In genomic region chr15:90860942-90861675, GRCh38 we compare ENCODE assay signal across 15 cellular contexts. TPM values are rescaled to one million over a fixed set of nuclear protein-coding genes. Genes with fewer than 3 reads are reported as not detected.
DNase-seq lines count a peak whose midpoint lies in the region; ATAC-seq, FAIRE-seq and TF ChIP-seq lines count a peak whose summit lies in the region.
"Had no signal": no experiment of that assay in that cellular context is flagged by ENCODE, and none has a peak within 500 bp of the region (broad histone marks: within the 10 kb centered on the region; RNA-seq: fewer than 3 reads in every experiment).

No MANE protein-coding gene starts in this region.

- peak; percentile 71 for DNase-seq in HuH-7 (ENCODE audit: low spot score)
- peak; percentile 91 for DNase-seq in NCI-H510A treated with DMSO at 0.1 percent for 48 hours (lab: John Stamatoyannopoulos, UW)
- no peak for DNase-seq in breast epithelium (ENCODE audit: low spot score in 2 of 2)
- DNase-seq in DMS114 treated with DMSO at 0.1 percent for 48 hours (lab: John Stamatoyannopoulos, UW; ENCODE audit: unreplicated experiment), result no peak
- no peak for DNase-seq in small intestine
- DNase-seq in D721Med (ENCODE audit: insufficient read length, low spot score), result no peak
- DNase-seq: brain microvascular endothelial cell, Kasumi-1, testis had no signal

- H3K36me3 ChIP-seq in breast epithelium (no peaks in the 10 kb centered on the region), small intestine (ENCODE audit: control insufficient read depth in 2 of 2, insufficient read depth in 2 of 2, low read length in 2 of 2) (no peaks in the 10 kb centered on the region)
- H3K36me3 ChIP-seq: brain microvascular endothelial cell, HAP-1, right atrium auricular region had no signal

- TF ChIP-seq CTCF in 22Rv1 (IDR thresholded peaks at IDR 0.05) (no peak), breast epithelium (IDR thresholded peaks at IDR 0.05) (no peak), D721Med (IDR thresholded peaks at IDR 0.05; ENCODE audit: insufficient read depth, missing control alignments) (no peak)

- H3K27me3 ChIP-seq in breast epithelium, result no peaks in the 10 kb centered on the region
- no peaks in the 10 kb centered on the region for H3K27me3 ChIP-seq in small intestine (ENCODE audit: control insufficient read depth in 2 of 2, insufficient read depth in 2 of 2, low read length in 2 of 2)
- H3K27me3 ChIP-seq: brain microvascular endothelial cell, right atrium auricular region, testis had no signal

- no peak overlapping the region for H3K4me3 ChIP-seq in breast epithelium
- H3K4me3 ChIP-seq in small intestine (ENCODE audit: low read depth in 1 of 2, low read length in 2 of 2), result no peak overlapping the region
- H3K4me3 ChIP-seq: HAP-1, right atrium auricular region, testis had no signal

- no peaks in the 10 kb centered on the region for H3K9me3 ChIP-seq in breast epithelium
- H3K9me3 ChIP-seq in small intestine (ENCODE audit: control insufficient read depth, low read depth), result no peaks in the 10 kb centered on the region
- H3K9me3 ChIP-seq: HAP-1, right atrium auricular region, testis had no signal

- peak overlapping the region; percentile 86 for H3K27ac ChIP-seq in 22Rv1
- H3K27ac ChIP-seq in breast epithelium, result peak overlapping the region; percentile 34 to 62
- H3K27ac ChIP-seq in small intestine (ENCODE audit: low read depth in 1 of 2, low read length in 1 of 2), result no peak overlapping the region
- H3K27ac ChIP-seq: brain microvascular endothelial cell, right atrium auricular region, testis had no signal

- TF ChIP-seq POLR2A in breast epithelium (IDR thresholded peaks at IDR 0.05), result no peak

- intact Hi-C loops in breast epithelium (cut with DNase I; ENCODE audit: low total_unique reads), result no loop called here

- 87 to 89% (median 88%) methylated on average over 14 of the region's 14 CpGs for WGBS in small intestine, 3 donors

- no peak for ATAC-seq in HG03135 (IDR thresholded peaks at IDR 0.05; ENCODE audit: unreplicated experiment)

- FAIRE-seq in small intestine (lab: Jason Lieb, UNC) (no peak), D721Med (lab: Jason Lieb, UNC) (no peak)
- FAIRE-seq: endometrium, RCC 7860 had no signal

- no peaks in the 10 kb centered on the region for H3K4me1 ChIP-seq in breast epithelium
- H3K4me1 ChIP-seq in small intestine (ENCODE audit: control insufficient read depth in 2 of 2, insufficient read depth in 1 of 2, low read depth in 1 of 2, low read length in 1 of 2), result no peaks in the 10 kb centered on the region
- H3K4me1 ChIP-seq: testis had no signal

RNA-seq across cellular contexts. Expression of gene FURIN, which starts 7.3 kb away (rescaled TPM):
- total RNA-seq in breast epithelium, result 10 to 100 TPM; 34.5 to 48.5 (median 36.4) TPM
- polyA plus RNA-seq in small intestine, result 10 to 100 TPM; 22.8 to 52.5 (median 24.6) TPM

RNA-seq across cellular contexts. Expression of gene FES, which starts 23.2 kb away (rescaled TPM):
- total RNA-seq in breast epithelium, result 10 to 100 TPM; 41.4 to 54.7 (median 42.3) TPM
- 10 to 100 TPM in 1 of 3 donors, 1 to 10 TPM in 1, under 1 TPM in 1; 0.89 to 17.2 (median 4.6) TPM for polyA plus RNA-seq in small intestine

RNA-seq across cellular contexts. Expression of gene MAN2A2, which starts 42.0 kb away (rescaled TPM):
- 10 to 100 TPM; 38.2 to 58.0 (median 56.9) TPM for total RNA-seq in breast epithelium
- polyA plus RNA-seq in small intestine, result 10 to 100 TPM; 15.1 to 22.8 (median 22.6) TPM

Comparison
In these comparisons a context has a peak if more than half of its experiments do, and no peak if none do; other contexts are left out.
1. H3K27ac ChIP-seq: peak in 22Rv1 (single experiment) and breast epithelium (2 of 2); none in small intestine (0 of 2).
2. DNase-seq: peak in HuH-7 (single experiment) and NCI-H510A treated with DMSO at 0.1 percent for 48 hours (single experiment); none in breast epithelium (0 of 2), DMS114 treated with DMSO at 0.1 percent for 48 hours (single experiment), small intestine (single experiment) and D721Med (single experiment).